In the genomic region with DNA sequence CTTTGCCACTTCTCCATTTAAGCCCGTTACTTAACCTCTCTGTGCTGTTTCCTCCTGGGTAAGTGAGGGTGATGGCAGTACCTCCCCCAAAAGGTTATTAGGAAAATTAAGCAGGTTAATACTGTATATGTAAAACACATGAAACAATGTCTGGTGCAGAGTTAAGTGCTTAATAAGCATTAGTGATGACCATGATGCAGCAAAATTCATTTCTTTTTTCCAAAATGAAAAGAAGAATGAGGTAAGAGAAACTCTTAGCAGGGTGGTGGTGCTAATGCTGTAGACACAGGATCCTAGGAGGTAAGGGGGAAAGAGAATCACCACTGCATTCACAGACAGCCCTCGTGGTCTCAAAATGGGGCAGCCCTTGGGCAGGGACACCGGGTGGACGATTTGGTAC, we compare ENCODE assay signal across 7 cellular contexts.
"Had no signal": no experiment of that assay in that cellular context is flagged by ENCODE, and none has a peak within 500 bp of the region (broad histone marks: within the 10 kb centered on the region; RNA-seq: fewer than 3 reads in every experiment).

No MANE protein-coding gene starts in this region.

- H3K4me1 ChIP-seq: HAP-1 had no signal

- DNase-seq: GM23248, H7, HFFc6, KG1 had no signal

- H3K27ac ChIP-seq: GM23248, HL-60 had no signal

- H3K9ac ChIP-seq: GM23248 had no signal

- H3K36me3 ChIP-seq: HAP-1 had no signal

- H2AFZ ChIP-seq: GM23248 had no signal

- ATAC-seq: HCT116 had no signal

- H3K4me3 ChIP-seq: GM23248, HAP-1 had no signal
